ENCODE assay signal across 8 cellular contexts in genomic region chr12:65171073-65171472, GRCh38. TPM values are rescaled to one million over a fixed set of nuclear protein-coding genes. Genes with fewer than 3 reads are reported as not detected.
DNase-seq lines count a peak whose midpoint lies in the region; ATAC-seq and TF ChIP-seq lines count a peak whose summit lies in the region.

No MANE protein-coding gene starts in this region.

- H3K4me3 Mint-ChIP-seq in osteocyte (ENCODE audit: unreplicated experiment), result peak overlapping the region; percentile 98

- H3K4me2 ChIP-seq in OCI-LY3 (ENCODE audit: low read length), result peak overlapping the region; percentile 98

- no peaks in the 10 kb centered on the region for H3K36me3 Mint-ChIP-seq in osteocyte (ENCODE audit: unreplicated experiment)

- H3K9me3 Mint-ChIP-seq in osteocyte (ENCODE audit: unreplicated experiment), result no peaks in the 10 kb centered on the region

- peaks cover 37% of the 10 kb centered on the region for H3K4me1 ChIP-seq in OCI-LY3 (ENCODE audit: low read length)

- H3K79me2 ChIP-seq in OCI-LY3 (ENCODE audit: low read length), result peaks cover 70% of the 10 kb centered on the region

- H4K20me1 ChIP-seq in OCI-LY3 (ENCODE audit: insufficient read depth, low read length), result peaks cover 58% of the 10 kb centered on the region

- H3K27ac Mint-ChIP-seq in osteocyte (ENCODE audit: unreplicated experiment), result peak overlapping the region; percentile 83

- ATAC-seq in HG03520 (IDR thresholded peaks at IDR 0.05; ENCODE audit: unreplicated experiment), result no peak

- peak overlapping the region; percentile 87 for H3K4me3 ChIP-seq in OCI-LY3 (ENCODE audit: low read length)
- peak overlapping the region; percentile 89 for H3K4me3 ChIP-seq in epithelial cell of esophagus (ENCODE audit: low read length)

- H2AFZ ChIP-seq in OCI-LY3 (ENCODE audit: low read depth, low read length), result no peak overlapping the region

- H3K9ac ChIP-seq in OCI-LY3 (ENCODE audit: low read length), result peak overlapping the region; percentile 87; the same call in 1 of the 2 replicates

- no peaks in the 10 kb centered on the region for H3K9me3 ChIP-seq in OCI-LY3 (ENCODE audit: insufficient read depth, low read length)

- peaks cover 36% of the 10 kb centered on the region for H3K36me3 ChIP-seq in OCI-LY3 (replicated peaks; ENCODE audit: low read depth, low read length)

- H3K27me3 Mint-ChIP-seq in osteocyte (ENCODE audit: unreplicated experiment), result peaks cover 7% of the 10 kb centered on the region

- TF ChIP-seq CTCF in OCI-LY3 (IDR thresholded peaks at IDR 0.05; ENCODE audit: low read depth, low read length) (no peak), epithelial cell of esophagus (IDR thresholded peaks at IDR 0.05; ENCODE audit: insufficient read depth, low read depth, low read length, missing control alignments) (no peak), osteocyte (IDR thresholded peaks at IDR 0.05) (no peak)

- DNase-seq in EL (peak; percentile 10), epithelial cell of esophagus (ENCODE audit: low read depth) (peak; percentile 76), osteocyte (ENCODE audit: extremely low spot score, unreplicated experiment) (no peak), mesenteric fat pad (ENCODE audit: low spot score) (no peak), cerebellar cortex (ENCODE audit: low spot score) (no peak), H4 (ENCODE audit: low spot score) (no peak)

- H3K4me1 Mint-ChIP-seq in osteocyte (ENCODE audit: unreplicated experiment), result peaks cover 34% of the 10 kb centered on the region

- no peaks in the 10 kb centered on the region for H3K27me3 ChIP-seq in OCI-LY3 (ENCODE audit: low read depth, low read length)

- H3K27ac ChIP-seq in OCI-LY3 (ENCODE audit: low read length), result no peak overlapping the region

RNA-seq across cellular contexts. Expression of gene LEMD3, which starts 1.7 kb away (rescaled TPM):
- 27.2 and 27.5 TPM in 2 replicates for total RNA-seq in osteocyte
- total RNA-seq in mesenteric fat pad, result 26.1 TPM
- total RNA-seq in H4 (2014; rRNA removed; shearing (Covaris generic)), result 17.4 and 28.2 TPM in 2 replicates

RNA-seq across cellular contexts. Expression of gene WIF1, which starts 50.0 kb away (rescaled TPM):
- total RNA-seq in osteocyte, result not detected in 2 replicates
- 1.8 TPM for total RNA-seq in mesenteric fat pad
- not detected in 2 replicates for total RNA-seq in H4 (2014; rRNA removed; shearing (Covaris generic))

Comparison
In these comparisons a context has a peak if more than half of its experiments do, and no peak if none do; other contexts are left out.
1. DNase-seq: peak in EL (single experiment) and epithelial cell of esophagus (single experiment); none in osteocyte (single experiment), mesenteric fat pad (single experiment), cerebellar cortex (single experiment) and H4 (single experiment).